ENCODE assay signal across 9 cellular contexts in the genomic region with DNA sequence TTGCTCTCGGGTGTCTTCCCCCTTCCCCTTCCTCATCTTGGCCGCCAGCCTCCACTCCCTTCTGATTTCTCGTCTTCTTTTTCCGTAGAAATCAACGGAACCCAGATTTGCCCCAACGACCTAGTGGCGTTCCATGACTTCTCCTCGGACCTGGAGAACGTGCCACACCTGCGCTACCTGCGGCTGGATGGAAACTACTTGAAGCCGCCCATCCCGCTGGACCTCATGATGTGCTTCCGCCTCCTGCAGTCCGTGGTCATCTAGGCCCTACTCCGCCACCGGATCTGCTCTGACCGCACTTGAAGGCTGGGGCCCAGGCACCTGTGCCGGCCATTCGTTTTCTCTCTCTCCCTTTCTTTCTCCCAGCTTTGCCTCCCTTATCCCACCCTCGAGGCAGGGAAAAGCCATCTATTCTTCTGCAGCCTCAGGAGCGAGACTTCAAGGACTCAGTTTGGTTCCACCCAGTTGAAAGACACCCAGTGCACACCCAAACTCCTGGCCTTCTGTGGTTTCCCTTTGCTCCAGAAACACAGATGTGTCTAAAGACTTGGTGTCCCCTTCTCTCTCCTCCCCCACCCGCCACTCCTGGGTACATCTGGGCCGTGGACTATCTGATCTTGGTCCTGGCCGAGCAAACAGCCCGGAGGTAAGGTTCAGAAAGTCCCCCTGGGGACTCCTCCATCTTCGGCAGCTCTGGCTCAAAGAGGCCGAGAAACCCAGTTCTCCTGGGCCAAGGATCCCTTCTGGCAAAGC. TPM values are rescaled to one million over a fixed set of nuclear protein-coding genes. Genes with fewer than 3 reads are reported as not detected.
DNase-seq lines count a peak whose midpoint lies in the region; ATAC-seq, FAIRE-seq and TF ChIP-seq lines count a peak whose summit lies in the region.
"Had no signal": no experiment of that assay in that cellular context is flagged by ENCODE, and none has a peak within 500 bp of the region (broad histone marks: within the 10 kb centered on the region; RNA-seq: fewer than 3 reads in every experiment).

No MANE protein-coding gene starts in this region.

- H4K20me1 ChIP-seq in BLaER1 (no peaks in the 10 kb centered on the region), PC-3 (ENCODE audit: low read length) (no peaks in the 10 kb centered on the region), endothelial cell of umbilical vein (replicated peaks; ENCODE audit: control insufficient read depth, extremely low read depth, insufficient read depth, low read length) (no peaks in the 10 kb centered on the region)

- H3K4ac ChIP-seq in neuronal stem cell (ENCODE audit: low read length): peak overlapping the region; percentile 17

- peak overlapping the region; percentile 50 for H3K23ac ChIP-seq in neuronal stem cell (ENCODE audit: low read depth, low read length, poor library complexity)

- H3K79me2 ChIP-seq in PC-3 (ENCODE audit: low read length) (no peaks in the 10 kb centered on the region), endothelial cell of umbilical vein (ENCODE audit: control insufficient read depth, insufficient read depth, low read length) (no peaks in the 10 kb centered on the region)

- H2BK120ac ChIP-seq in neuronal stem cell (ENCODE audit: low read depth, low read length): peak overlapping the region; percentile 56

- DNase-seq in PC-3 (no peak), endothelial cell of umbilical vein (ENCODE audit: low read depth, low spot score) (no peak), neuronal stem cell (ENCODE audit: low spot score) (no peak), aorta (no peak)

- no peak for FAIRE-seq in endothelial cell of umbilical vein (lab: Jason Lieb, UNC)

- peak overlapping the region; percentile 40 for H4K91ac ChIP-seq in neuronal stem cell (ENCODE audit: low read depth, low read length, poor library complexity)

- H2AFZ ChIP-seq in PC-3 (ENCODE audit: low read length) (peak overlapping the region; percentile 87; the same call in 1 of the 2 replicates), endothelial cell of umbilical vein (ENCODE audit: low read depth, low read length) (peak overlapping the region; percentile 92), neuronal stem cell (ENCODE audit: low read length) (peak overlapping the region; percentile 81)

- POLR2A ChIA-PET in PC-3 (lab: Charles Lee; ENCODE audit: unreplicated experiment): no interaction called here
- POLR2A ChIA-PET in endothelial cell of umbilical vein (lab: Charles Lee): no interaction called here

- no peaks in the 10 kb centered on the region for H3K9me2 ChIP-seq in PC-3 (replicated peaks; ENCODE audit: low read length)

- intact Hi-C loops in PC-3 (cut with micrococcal nuclease) (loop anchor here (1.0 kb wide), 2 partner anchors 146 to 213 kb away; no protein-coding TSS in a partner anchor), endothelial cell of umbilical vein (cut with micrococcal nuclease) (loop anchor here (1.0 kb wide), 4 partner anchors 117 to 219 kb away; no protein-coding TSS in a partner anchor), aorta (cut with DNase I) (loop anchor here (1.0 to 5.0 kb wide), 6 partner anchors 39 to 214 kb away; no protein-coding TSS in a partner anchor)

- H4K8ac ChIP-seq in neuronal stem cell (ENCODE audit: low read depth, low read length): no peak overlapping the region

- H3K4me2 ChIP-seq in BLaER1: peak overlapping the region; percentile 70
- no peak overlapping the region for H3K4me2 ChIP-seq in PC-3 (ENCODE audit: low read length)
- H3K4me2 ChIP-seq in endothelial cell of umbilical vein (ENCODE audit: insufficient read depth, low read length): peak overlapping the region; percentile 60
- no peak overlapping the region for H3K4me2 ChIP-seq in neuronal stem cell (ENCODE audit: insufficient read depth, low read length, poor library complexity, severe bottlenecking)

- TF ChIP-seq CTCF in PC-3 (conservative IDR thresholded peaks at IDR 0.05; ENCODE audit: low read depth, low read length): no peak
- no peak for TF ChIP-seq CTCF in endothelial cell of umbilical vein (IDR thresholded peaks at IDR 0.05; ENCODE audit: extremely low read depth in 1 of 2, insufficient read depth in 1 of 2, low read depth in 1 of 2, low read length in 2 of 2)

- no peak for ATAC-seq in PC-3
- ATAC-seq in aorta (ENCODE audit: low FRiP score): no peak
- ATAC-seq in HG02610 (IDR thresholded peaks at IDR 0.05; ENCODE audit: unreplicated experiment): no peak
- no peak for ATAC-seq in HG03457 (IDR thresholded peaks at IDR 0.05; ENCODE audit: unreplicated experiment)
- no peak for ATAC-seq in GM21737 (IDR thresholded peaks at IDR 0.05; ENCODE audit: unreplicated experiment)

- no peaks in the 10 kb centered on the region for H3K79me1 ChIP-seq in neuronal stem cell (ENCODE audit: low read depth, low read length)

- H2AK5ac ChIP-seq in neuronal stem cell (ENCODE audit: low read depth, low read length): peak overlapping the region; percentile 97

- H3K36me3 ChIP-seq in BLaER1: no peaks in the 10 kb centered on the region
- H3K36me3 ChIP-seq in PC-3 (ENCODE audit: low read depth, low read length): no peaks in the 10 kb centered on the region
- H3K36me3 ChIP-seq in endothelial cell of umbilical vein (ENCODE audit: control insufficient read depth in 2 of 2, extremely low read depth in 1 of 2, insufficient read depth in 2 of 2, low read length in 2 of 2): no peaks in the 10 kb centered on the region
- no peaks in the 10 kb centered on the region for H3K36me3 ChIP-seq in neuronal stem cell (replicated peaks in 1 of 2; ENCODE audit: control insufficient read depth in 2 of 2, insufficient read depth in 2 of 2, low read length in 2 of 2)
- peaks cover 4 to 13% of the 10 kb centered on the region in 2 donors for H3K36me3 ChIP-seq in aorta (ENCODE audit: control insufficient read depth in 1 of 2, insufficient read depth in 2 of 2, low read length in 1 of 2)

- peak overlapping the region; percentile 76 for H3K14ac ChIP-seq in neuronal stem cell (ENCODE audit: low read length)

- no peak for TF ChIP-seq POLR2A in endothelial cell of umbilical vein (IDR thresholded peaks at IDR 0.05; ENCODE audit: low read depth, low read length)

- H3K4me3 ChIP-seq in BLaER1: peak overlapping the region; percentile 55; the same call in 1 of the 2 replicates
- no peak overlapping the region for H3K4me3 ChIP-seq in PC-3 (ENCODE audit: low read length)
- peak overlapping the region in 2 of 3 experiments; percentile 37 to 38 for H3K4me3 ChIP-seq in endothelial cell of umbilical vein (replicated peaks in 1 of 3; ENCODE audit: insufficient read depth in 1 of 3, low read depth in 1 of 3, low read length in 3 of 3)
- H3K4me3 ChIP-seq in neuronal stem cell (ENCODE audit: low read length in 2 of 2): no peak overlapping the region
- H3K4me3 ChIP-seq in aorta (ENCODE audit: low read length in 2 of 2): no peak overlapping the region

- H3K9me3 ChIP-seq in BLaER1: no peaks in the 10 kb centered on the region
- no peaks in the 10 kb centered on the region for H3K9me3 ChIP-seq in PC-3 (ENCODE audit: low read length)
- no peaks in the 10 kb centered on the region for H3K9me3 ChIP-seq in endothelial cell of umbilical vein (replicated peaks; ENCODE audit: control insufficient read depth, insufficient read depth, low read length)
- H3K9me3 ChIP-seq in neuronal stem cell (replicated peaks in 1 of 2; ENCODE audit: control insufficient read depth in 2 of 2, insufficient read depth in 1 of 2, low read depth in 1 of 2, low read length in 2 of 2): no peaks in the 10 kb centered on the region
- H3K9me3 ChIP-seq in aorta (ENCODE audit: control insufficient read depth, low read length): no peaks in the 10 kb centered on the region

- WGBS in neuronal stem cell (ENCODE audit: extremely low coverage in 2 of 2, insufficient read length in 2 of 2, insufficient replicate concordance in 1 of 2), 2 donors: no CpG with 5 or more reads among the region's 28 CpGs
- WGBS in aorta, 2 donors: 71 to 72% methylated on average over 28 of the region's 28 CpGs

- H3K27me3 ChIP-seq in BLaER1: no peaks in the 10 kb centered on the region
- no peaks in the 10 kb centered on the region for H3K27me3 ChIP-seq in PC-3 (ENCODE audit: low read length)
- peaks cover 5 to 8% of the 10 kb centered on the region in 2 experiments for H3K27me3 ChIP-seq in endothelial cell of umbilical vein (ENCODE audit: control insufficient read depth in 2 of 2, insufficient read depth in 2 of 2, low read length in 2 of 2)
- H3K27me3 ChIP-seq in neuronal stem cell (ENCODE audit: control insufficient read depth in 3 of 3, insufficient read depth in 3 of 3, low read depth in 1 of 3, low read length in 3 of 3): peaks cover 0 to 19% (median 0%) of the 10 kb centered on the region in 3 experiments
- no peaks in the 10 kb centered on the region for H3K27me3 ChIP-seq in aorta (ENCODE audit: control insufficient read depth in 1 of 2, insufficient read depth in 2 of 2, low read length in 1 of 2)

- H3K9me1 ChIP-seq in endothelial cell of umbilical vein (replicated peaks; ENCODE audit: control insufficient read depth, extremely low read depth, insufficient read depth, low read length): no peaks in the 10 kb centered on the region

- dilution Hi-C loops in endothelial cell of umbilical vein (cut with MboI; ENCODE audit: extremely low pct_ligation_motif_present, low sequenced_read_pairs): no loop called here

- H3K18ac ChIP-seq in neuronal stem cell (ENCODE audit: low read length): peak overlapping the region; percentile 76

- CTCF ChIA-PET in PC-3 (lab: Charles Lee): no interaction called here
- CTCF ChIA-PET in endothelial cell of umbilical vein (lab: Charles Lee): interaction anchor here (1.1 to 7.3 kb wide), 10 partner anchors 10 to 219 kb away, joined by 3 to 125 read pairs (median 8); a partner anchor contains a TSS

- peak overlapping the region; percentile 0 for H2BK5ac ChIP-seq in neuronal stem cell (ENCODE audit: low read length)

- no peak overlapping the region for H2BK15ac ChIP-seq in neuronal stem cell (ENCODE audit: low read length)

- peak overlapping the region; percentile 78 for H2BK12ac ChIP-seq in neuronal stem cell (ENCODE audit: low read length)

- H3K4me1 ChIP-seq in BLaER1: peaks cover 16% of the 10 kb centered on the region
- H3K4me1 ChIP-seq in PC-3 (ENCODE audit: insufficient read depth, low read length): no peaks in the 10 kb centered on the region
- H3K4me1 ChIP-seq in endothelial cell of umbilical vein (ENCODE audit: control insufficient read depth, extremely low read depth, insufficient read depth, low read length): no peaks in the 10 kb centered on the region
- H3K4me1 ChIP-seq in neuronal stem cell (ENCODE audit: control insufficient read depth in 2 of 2, insufficient read depth in 1 of 2, low read depth in 1 of 2, low read length in 2 of 2): peaks cover 0 to 11% of the 10 kb centered on the region in 2 donors
- no peaks in the 10 kb centered on the region for H3K4me1 ChIP-seq in aorta (ENCODE audit: control insufficient read depth in 1 of 2, insufficient read depth in 2 of 2, low read length in 2 of 2)

- H3F3A ChIP-seq in PC-3 (ENCODE audit: low read length, unreplicated experiment): no peaks in the 10 kb centered on the region

- BruUV-seq in PC-3 (replicated peaks; lab: Mats Ljungman, UMichigan) (no TSS peak), endothelial cell of umbilical vein (replicated peaks; lab: Mats Ljungman, UMichigan) (no TSS peak)

- H3K27ac ChIP-seq in BLaER1 (peak overlapping the region; percentile 68), PC-3 (ENCODE audit: low read length) (no peak overlapping the region), endothelial cell of umbilical vein (ENCODE audit: insufficient read depth, low read depth, low read length) (peak overlapping the region; percentile 52), neuronal stem cell (replicated peaks; ENCODE audit: low read length) (peak overlapping the region; percentile 64), aorta (ENCODE audit: low read depth in 1 of 2, low read length in 2 of 2) (peak overlapping the region in 1 of 2 donors; percentile 23)

- no peak overlapping the region; the same call in 1 of the 2 replicates for H3K9ac ChIP-seq in BLaER1
- no peak overlapping the region for H3K9ac ChIP-seq in PC-3 (ENCODE audit: low read length)
- H3K9ac ChIP-seq in endothelial cell of umbilical vein (replicated peaks; ENCODE audit: extremely low read depth, insufficient read depth, low read length): no peak overlapping the region
- H3K9ac ChIP-seq in neuronal stem cell (ENCODE audit: low read depth, low read length, poor library complexity): peak overlapping the region; percentile 34

RNA-seq across cellular contexts. Expression of a gene that starts 7.2 kb away (rescaled TPM):
- not detected in 2 replicates for total RNA-seq in PC-3 (2014; rRNA removed)
- total RNA-seq in endothelial cell of umbilical vein: not detected in 2 replicates
- not detected in 2 replicates for polyA plus RNA-seq in endothelial cell of umbilical vein
- not detected in 2 replicates for polyA plus RNA-seq in endothelial cell of umbilical vein (2011; cell fraction: cytosol; rRNA removed)
- not detected in 2 replicates for polyA plus RNA-seq in endothelial cell of umbilical vein (2011; cell fraction: nucleus; rRNA removed)
- polyA plus RNA-seq in endothelial cell of umbilical vein (2012): not detected in 2 replicates
- not detected in 2 replicates for polyA minus RNA-seq in endothelial cell of umbilical vein
- polyA minus RNA-seq in endothelial cell of umbilical vein (2011; cell fraction: cytosol; rRNA and poly(A)+ RNA removed): not detected
- polyA minus RNA-seq in endothelial cell of umbilical vein (2011; cell fraction: nucleus; rRNA and poly(A)+ RNA removed): not detected in 2 replicates
- 0.11 TPM for polyA plus RNA-seq in neuronal stem cell (2013, experiment 1 of 2)
- 0.08 TPM for polyA plus RNA-seq in neuronal stem cell (2013, experiment 2 of 2)
- not detected for total RNA-seq in aorta
- polyA plus RNA-seq in aorta: under 1 TPM in 1 of 2 donors, not detected in 1; 0.56 TPM
- total RNA-seq: mononuclear cell had no signal

RNA-seq across cellular contexts. Expression of a gene that starts 11.2 kb away (rescaled TPM):
- total RNA-seq in PC-3 (2014; rRNA removed): not detected in 2 replicates
- not detected in 2 replicates for total RNA-seq in endothelial cell of umbilical vein
- polyA plus RNA-seq in endothelial cell of umbilical vein: 0.01 TPM in 1 of 2 replicates, not detected in the other
- 0.01 TPM in 2 replicates for polyA plus RNA-seq in endothelial cell of umbilical vein (2011; cell fraction: cytosol; rRNA removed)
- polyA plus RNA-seq in endothelial cell of umbilical vein (2011; cell fraction: nucleus; rRNA removed): not detected in 2 replicates
- 0.04 TPM in 1 of 2 replicates, not detected in the other for polyA plus RNA-seq in endothelial cell of umbilical vein (2012)
- polyA minus RNA-seq in endothelial cell of umbilical vein: not detected in 2 replicates
- not detected for polyA minus RNA-seq in endothelial cell of umbilical vein (2011; cell fraction: cytosol; rRNA and poly(A)+ RNA removed)
- not detected in 2 replicates for polyA minus RNA-seq in endothelial cell of umbilical vein (2011; cell fraction: nucleus; rRNA and poly(A)+ RNA removed)
- polyA plus RNA-seq in neuronal stem cell (2013, experiment 1 of 2): 3.9 TPM
- 4.0 TPM for polyA plus RNA-seq in neuronal stem cell (2013, experiment 2 of 2)
- total RNA-seq in aorta: 100 to 1,000 TPM; 174 to 217 TPM
- polyA plus RNA-seq in aorta: 100 to 1,000 TPM; 152 to 178 TPM
- total RNA-seq: mononuclear cell had no signal

Comparison
In these comparisons a context has a peak if more than half of its experiments do, and no peak if none do; other contexts are left out.
1. H3K4me2 ChIP-seq: peak in BLaER1 (single experiment) and endothelial cell of umbilical vein (single experiment); none in PC-3 (single experiment) and neuronal stem cell (single experiment).
2. H3K4me3 ChIP-seq: peak in BLaER1 (single experiment) and endothelial cell of umbilical vein (2 of 3); none in PC-3 (single experiment), neuronal stem cell (0 of 2) and aorta (0 of 2).
3. RNA of a gene that starts 11.2 kb away (total RNA-seq): 174 to 217 TPM in aorta; not detected in PC-3 and not detected in endothelial cell of umbilical vein; every median in the first group is over 100 times any median in the second.
4. Peak in every context shown above with its lines, with median percentiles within 50 percentile points of each other: H2AFZ ChIP-seq.